Comparison of ENCODE assay signal across 23 cellular contexts in the genomic region with DNA sequence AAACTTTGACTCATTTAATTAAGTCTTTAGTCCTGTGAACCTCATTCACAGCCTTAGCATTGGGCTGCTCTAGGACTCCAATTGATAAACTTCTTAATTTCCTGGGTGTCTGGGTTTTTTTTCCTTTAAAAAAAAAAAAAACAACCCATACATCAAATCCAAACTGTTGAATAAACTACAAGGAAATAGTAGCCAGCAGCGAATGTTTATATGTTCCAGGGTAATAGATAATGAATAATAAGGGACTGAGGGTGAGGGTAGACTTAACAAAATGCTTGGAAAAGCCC.
"Had no signal": no experiment of that assay in that cellular context is flagged by ENCODE, and none has a peak within 500 bp of the region (broad histone marks: within the 10 kb centered on the region; RNA-seq: fewer than 3 reads in every experiment).

No MANE protein-coding gene starts in this region.

- H3K4me3 ChIP-seq: colonic mucosa, esophagus squamous epithelium, lung, ovary, right lobe of liver, suprapubic skin, transverse colon, upper lobe of right lung, uterus had no signal

- ATAC-seq: naive thymus-derived CD4-positive, alpha-beta T cell; stimulated activated naive CD8-positive, alpha-beta T cell treated with anti-CD3 and anti-CD28 coated beads, Interleukin-15, amount 100 ng/mL, for 72 hours; upper lobe of right lung had no signal

- H3K27me3 ChIP-seq: colonic mucosa, esophagus squamous epithelium, ovary, right lobe of liver, suprapubic skin, transverse colon, upper lobe of right lung, uterus had no signal

- H3K27me3 Mint-ChIP-seq: dendritic cell treated with granulocyte-macrophage colony-stimulating factor and Interleukin-4, amounts not matched to agents 40 ng/mL and 50 ng/mL, for 4 days; memory B cell; naive thymus-derived CD4-positive, alpha-beta T cell; stimulated activated naive CD8-positive, alpha-beta T cell treated with anti-CD3 and anti-CD28 coated beads, Interleukin-15, amount 100 ng/mL, for 72 hours had no signal

- DNase-seq: colonic mucosa; effector memory CD4-positive, alpha-beta T cell; erythroblast; esophagus squamous epithelium; kidney; midbrain; naive thymus-derived CD4-positive, alpha-beta T cell; ovary; right lobe of liver; small intestine; stimulated activated CD4-positive, alpha-beta T cell treated with anti-CD3 and anti-CD28 coated beads, Interleukin-15, amount 100 ng/mL, for 24 hours; stimulated activated CD4-positive, alpha-beta T cell treated with anti-CD3 and anti-CD28 coated beads, Interleukin-4, amount 100 ng/mL, for 1 hour; stimulated activated CD8-positive, alpha-beta memory T cell treated with anti-CD3 and anti-CD28 coated beads, Interleukin-4, amount 100 ng/mL, for 48 hours; stimulated activated naive CD4-positive, alpha-beta T cell; stimulated activated naive CD8-positive, alpha-beta T cell treated with anti-CD3 and anti-CD28 coated beads, Interleukin-15, amount 100 ng/mL, for 72 hours; transverse colon; upper lobe of right lung; uterus had no signal

- H3K4me1 Mint-ChIP-seq: memory B cell; naive thymus-derived CD4-positive, alpha-beta T cell; stimulated activated naive CD8-positive, alpha-beta T cell treated with anti-CD3 and anti-CD28 coated beads, Interleukin-15, amount 100 ng/mL, for 72 hours had no signal

- H3K27ac Mint-ChIP-seq: dendritic cell treated with granulocyte-macrophage colony-stimulating factor and Interleukin-4, amounts not matched to agents 40 ng/mL and 50 ng/mL, for 4 days; memory B cell; naive thymus-derived CD4-positive, alpha-beta T cell; stimulated activated naive CD8-positive, alpha-beta T cell treated with anti-CD3 and anti-CD28 coated beads, Interleukin-15, amount 100 ng/mL, for 72 hours had no signal

- H3K27ac ChIP-seq: colonic mucosa, esophagus squamous epithelium, ovary, right lobe of liver, suprapubic skin, transverse colon, upper lobe of right lung, uterus had no signal

- H3K9me3 ChIP-seq: colonic mucosa, esophagus squamous epithelium, ovary, right lobe of liver, suprapubic skin, transverse colon, upper lobe of right lung, uterus had no signal

- H3K9me3 Mint-ChIP-seq: dendritic cell treated with granulocyte-macrophage colony-stimulating factor and Interleukin-4, amounts not matched to agents 40 ng/mL and 50 ng/mL, for 4 days; memory B cell; naive thymus-derived CD4-positive, alpha-beta T cell; nephron; stimulated activated naive CD8-positive, alpha-beta T cell treated with anti-CD3 and anti-CD28 coated beads, Interleukin-15, amount 100 ng/mL, for 72 hours had no signal

- H3K36me3 ChIP-seq: colonic mucosa, esophagus squamous epithelium, ovary, right lobe of liver, suprapubic skin, transverse colon, upper lobe of right lung, uterus had no signal

- H3K4me1 ChIP-seq: colonic mucosa, esophagus squamous epithelium, suprapubic skin, transverse colon, upper lobe of right lung, uterus had no signal

- H3K4me3 Mint-ChIP-seq: dendritic cell treated with granulocyte-macrophage colony-stimulating factor and Interleukin-4, amounts not matched to agents 40 ng/mL and 50 ng/mL, for 4 days; memory B cell; naive thymus-derived CD4-positive, alpha-beta T cell; nephron; stimulated activated naive CD8-positive, alpha-beta T cell treated with anti-CD3 and anti-CD28 coated beads, Interleukin-15, amount 100 ng/mL, for 72 hours had no signal

- H3K36me3 Mint-ChIP-seq: memory B cell had no signal
